In the genomic region with DNA sequence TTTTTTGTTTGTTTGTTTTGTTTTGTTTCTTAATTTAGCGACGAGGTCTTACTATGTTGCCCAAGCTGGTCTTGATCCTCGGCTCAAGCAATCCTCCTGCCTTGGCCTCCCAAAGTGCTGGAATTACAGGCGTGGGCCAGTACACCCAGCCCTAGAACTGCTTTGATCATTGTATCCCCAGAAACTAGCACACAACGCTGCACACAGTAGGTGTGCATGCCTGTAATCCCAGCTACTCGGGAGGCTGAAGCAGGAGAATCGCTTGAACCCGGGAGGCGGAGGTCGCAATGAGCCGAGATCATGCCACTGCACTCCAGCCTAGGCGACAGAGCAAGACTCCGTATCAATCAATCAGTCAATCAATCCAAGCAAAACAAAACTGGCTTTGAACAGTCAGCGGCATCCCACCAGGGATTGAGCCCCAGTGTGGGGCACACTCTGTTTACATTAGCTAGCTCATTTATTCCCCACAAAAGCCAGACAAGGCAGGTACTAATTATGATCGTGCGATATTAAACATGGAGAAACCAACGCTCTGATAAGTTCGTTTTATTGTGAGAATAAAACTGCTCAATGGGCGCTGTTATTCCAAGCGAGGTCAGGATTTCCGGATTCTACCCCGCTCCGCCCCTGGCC, we compare ENCODE assay signal across 9 cellular contexts. TPM values are rescaled to one million over a fixed set of nuclear protein-coding genes. Genes with fewer than 3 reads are reported as not detected.
DNase-seq lines count a peak whose midpoint lies in the region; ATAC-seq and TF ChIP-seq lines count a peak whose summit lies in the region.
"Had no signal": no experiment of that assay in that cellular context is flagged by ENCODE, and none has a peak within 500 bp of the region (broad histone marks: within the 10 kb centered on the region; RNA-seq: fewer than 3 reads in every experiment).

No MANE protein-coding gene starts in this region.

- no peaks in the 10 kb centered on the region for H3K9me3 ChIP-seq in DND-41 (ENCODE audit: insufficient read depth, low read length, severe bottlenecking)
- no peaks in the 10 kb centered on the region for H3K9me3 ChIP-seq in liver (ENCODE audit: control insufficient read depth in 4 of 4, low read length in 3 of 4)
- H3K9me3 ChIP-seq in upper lobe of left lung = no peaks in the 10 kb centered on the region

- peaks cover 26% of the 10 kb centered on the region for H3K36me3 ChIP-seq in DND-41 (ENCODE audit: insufficient read depth, low read length)
- peaks cover 0 to 3% (median 0%) of the 10 kb centered on the region in 4 donors for H3K36me3 ChIP-seq in liver (ENCODE audit: control insufficient read depth in 4 of 4, insufficient read depth in 3 of 4, low read depth in 1 of 4, low read length in 3 of 4)
- H3K36me3 ChIP-seq in upper lobe of left lung = peaks cover 0 to 16% (median 13%) of the 10 kb centered on the region in 4 donors

- ATAC-seq in DND-41 (ENCODE audit: insufficient read depth, low read depth) = peak; percentile 15; the same call in 2 of the 3 replicates
- peak; percentile 3 for ATAC-seq in HG02798 (IDR thresholded peaks at IDR 0.05; ENCODE audit: poor library complexity, unreplicated experiment)
- no peak for ATAC-seq in upper lobe of left lung (ENCODE audit: low FRiP score in 2 of 2)
- no peak for ATAC-seq in HG03469 (IDR thresholded peaks at IDR 0.05; ENCODE audit: unreplicated experiment)

- no peak for TF ChIP-seq RAD21 in liver (IDR thresholded peaks at IDR 0.05)

- H3K27me3 ChIP-seq in DND-41 (ENCODE audit: insufficient read depth, low read length, poor library complexity) (no peaks in the 10 kb centered on the region), liver (ENCODE audit: control insufficient read depth in 4 of 4, insufficient read depth in 4 of 4, low read length in 3 of 4) (no peaks in the 10 kb centered on the region), upper lobe of left lung (no peaks in the 10 kb centered on the region)

- TF ChIP-seq POLR2A in upper lobe of left lung (IDR thresholded peaks at IDR 0.05) = no peak

- no peak for TF ChIP-seq EP300 in upper lobe of left lung (IDR thresholded peaks at IDR 0.05)

- in situ Hi-C loops in G401 (cut with HindIII; ENCODE audit: low sequenced_read_pairs) = no loop called here

- H3K9ac ChIP-seq in DND-41 (ENCODE audit: low read depth, low read length) (peak overlapping the region; percentile 55), liver (ENCODE audit: low read depth in 1 of 2, low read length in 2 of 2) (peak overlapping the region; percentile 64 to 75)

- H3K79me2 ChIP-seq in DND-41 (ENCODE audit: insufficient read depth, low read length) = peaks cover 46% of the 10 kb centered on the region

- WGBS in liver = 38% methylated on average over 23 of the region's 23 CpGs
- 40 to 49% methylated on average over 16 to 21 of the region's 23 CpGs for WGBS in upper lobe of left lung, 2 donors

- H2AFZ ChIP-seq in DND-41 (ENCODE audit: low read depth, low read length) = peak overlapping the region; percentile 82

- H4K20me1 ChIP-seq in DND-41 (ENCODE audit: insufficient read depth, low read length) = peaks cover 28% of the 10 kb centered on the region

- peaks cover 26% of the 10 kb centered on the region for H3K4me1 ChIP-seq in DND-41 (ENCODE audit: insufficient read depth, low read length)
- peaks cover 13 to 35% (median 26%) of the 10 kb centered on the region in 4 donors for H3K4me1 ChIP-seq in liver (ENCODE audit: control insufficient read depth in 4 of 4, insufficient read depth in 4 of 4, low read length in 3 of 4)
- H3K4me1 ChIP-seq in upper lobe of left lung = peaks cover 13 to 32% (median 18%) of the 10 kb centered on the region in 4 donors

- DNase-seq in DND-41 (no peak), upper lobe of left lung (no peak), G401 (ENCODE audit: low spot score) (no peak), RKO (ENCODE audit: low spot score) (no peak)

- H3K27ac ChIP-seq in DND-41 (ENCODE audit: low read length) = peak overlapping the region; percentile 82
- H3K27ac ChIP-seq in angular gyrus (ENCODE audit: low read depth, low read length) = peak overlapping the region; percentile 88
- peak overlapping the region; percentile 70 to 82 for H3K27ac ChIP-seq in liver (ENCODE audit: low read depth in 1 of 2, low read length in 2 of 2)
- peak overlapping the region; percentile 80 to 94 (median 85) for H3K27ac ChIP-seq in upper lobe of left lung

- no peak for TF ChIP-seq CTCF in DND-41 (IDR thresholded peaks at IDR 0.05; ENCODE audit: borderline replicate concordance, extremely low read depth, low read length, poor library complexity, severe bottlenecking)
- no peak for TF ChIP-seq CTCF in liver (IDR thresholded peaks at IDR 0.05; ENCODE audit: low read depth, low read length, missing input control)
- TF ChIP-seq CTCF in upper lobe of left lung (IDR thresholded peaks at IDR 0.05) = no peak

- H3K4me3 ChIP-seq in DND-41 (ENCODE audit: low read depth in 1 of 2, low read length in 2 of 2) (peak overlapping the region; percentile 14 to 62; a peak in 3 of 4 replicates), liver (ENCODE audit: low read depth in 1 of 3, low read length in 3 of 3) (peak overlapping the region; percentile 55 to 79 (median 66)), upper lobe of left lung (peak overlapping the region in 3 of 4 donors; percentile 82 to 99 (median 97))

- peak overlapping the region; percentile 70 for H3K4me2 ChIP-seq in DND-41 (ENCODE audit: insufficient read depth, low read length)

TF ChIP-seq in liver, 16 proteins besides CTCF, POLR2A, EP300 and RAD21 (continues in another document):
- TF ChIP-seq, protein P1, sequence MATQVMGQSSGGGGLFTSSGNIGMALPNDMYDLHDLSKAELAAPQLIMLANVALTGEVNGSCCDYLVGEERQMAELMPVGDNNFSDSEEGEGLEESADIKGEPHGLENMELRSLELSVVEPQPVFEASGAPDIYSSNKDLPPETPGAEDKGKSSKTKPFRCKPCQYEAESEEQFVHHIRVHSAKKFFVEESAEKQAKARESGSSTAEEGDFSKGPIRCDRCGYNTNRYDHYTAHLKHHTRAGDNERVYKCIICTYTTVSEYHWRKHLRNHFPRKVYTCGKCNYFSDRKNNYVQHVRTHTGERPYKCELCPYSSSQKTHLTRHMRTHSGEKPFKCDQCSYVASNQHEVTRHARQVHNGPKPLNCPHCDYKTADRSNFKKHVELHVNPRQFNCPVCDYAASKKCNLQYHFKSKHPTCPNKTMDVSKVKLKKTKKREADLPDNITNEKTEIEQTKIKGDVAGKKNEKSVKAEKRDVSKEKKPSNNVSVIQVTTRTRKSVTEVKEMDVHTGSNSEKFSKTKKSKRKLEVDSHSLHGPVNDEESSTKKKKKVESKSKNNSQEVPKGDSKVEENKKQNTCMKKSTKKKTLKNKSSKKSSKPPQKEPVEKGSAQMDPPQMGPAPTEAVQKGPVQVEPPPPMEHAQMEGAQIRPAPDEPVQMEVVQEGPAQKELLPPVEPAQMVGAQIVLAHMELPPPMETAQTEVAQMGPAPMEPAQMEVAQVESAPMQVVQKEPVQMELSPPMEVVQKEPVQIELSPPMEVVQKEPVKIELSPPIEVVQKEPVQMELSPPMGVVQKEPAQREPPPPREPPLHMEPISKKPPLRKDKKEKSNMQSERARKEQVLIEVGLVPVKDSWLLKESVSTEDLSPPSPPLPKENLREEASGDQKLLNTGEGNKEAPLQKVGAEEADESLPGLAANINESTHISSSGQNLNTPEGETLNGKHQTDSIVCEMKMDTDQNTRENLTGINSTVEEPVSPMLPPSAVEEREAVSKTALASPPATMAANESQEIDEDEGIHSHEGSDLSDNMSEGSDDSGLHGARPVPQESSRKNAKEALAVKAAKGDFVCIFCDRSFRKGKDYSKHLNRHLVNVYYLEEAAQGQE (IDR thresholded peaks at IDR 0.05) = no peak
- TF ChIP-seq GABPA (IDR thresholded peaks at IDR 0.05 in 1 of 2, conservative IDR thresholded peaks at IDR 0.05 in 1 of 2) (no peak), HNF4A (conservative IDR thresholded peaks at IDR 0.05) (no peak), JUND (IDR thresholded peaks at IDR 0.05) (no peak), HNF4G (IDR thresholded peaks at IDR 0.05) (no peak), SP1 (IDR thresholded peaks at IDR 0.05) (no peak), NR2F2 (IDR thresholded peaks at IDR 0.05) (no peak), TAF1 (conservative IDR thresholded peaks at IDR 0.05) (no peak), YY1 (IDR thresholded peaks at IDR 0.05) (peak; percentile 60)
- TF ChIP-seq, protein P2, sequence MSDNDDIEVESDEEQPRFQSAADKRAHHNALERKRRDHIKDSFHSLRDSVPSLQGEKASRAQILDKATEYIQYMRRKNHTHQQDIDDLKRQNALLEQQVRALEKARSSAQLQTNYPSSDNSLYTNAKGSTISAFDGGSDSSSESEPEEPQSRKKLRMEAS (IDR thresholded peaks at IDR 0.05) = no peak
- TF ChIP-seq, protein P3, sequence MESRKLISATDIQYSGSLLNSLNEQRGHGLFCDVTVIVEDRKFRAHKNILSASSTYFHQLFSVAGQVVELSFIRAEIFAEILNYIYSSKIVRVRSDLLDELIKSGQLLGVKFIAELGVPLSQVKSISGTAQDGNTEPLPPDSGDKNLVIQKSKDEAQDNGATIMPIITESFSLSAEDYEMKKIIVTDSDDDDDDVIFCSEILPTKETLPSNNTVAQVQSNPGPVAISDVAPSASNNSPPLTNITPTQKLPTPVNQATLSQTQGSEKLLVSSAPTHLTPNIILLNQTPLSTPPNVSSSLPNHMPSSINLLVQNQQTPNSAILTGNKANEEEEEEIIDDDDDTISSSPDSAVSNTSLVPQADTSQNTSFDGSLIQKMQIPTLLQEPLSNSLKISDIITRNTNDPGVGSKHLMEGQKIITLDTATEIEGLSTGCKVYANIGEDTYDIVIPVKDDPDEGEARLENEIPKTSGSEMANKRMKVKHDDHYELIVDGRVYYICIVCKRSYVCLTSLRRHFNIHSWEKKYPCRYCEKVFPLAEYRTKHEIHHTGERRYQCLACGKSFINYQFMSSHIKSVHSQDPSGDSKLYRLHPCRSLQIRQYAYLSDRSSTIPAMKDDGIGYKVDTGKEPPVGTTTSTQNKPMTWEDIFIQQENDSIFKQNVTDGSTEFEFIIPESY (IDR thresholded peaks at IDR 0.05) = no peak

RNA-seq across cellular contexts. Expression of gene VPS4A, which starts 0.6 kb away (rescaled TPM):
- total RNA-seq in liver (10 to 100 TPM; 13.3 to 15.2 TPM), upper lobe of left lung (10 to 100 TPM; 27.8 to 48.6 (median 32.9) TPM)
- 10 to 100 TPM; 13.7 to 15.7 TPM for polyA plus RNA-seq in liver
- total RNA-seq in G401 (2014; rRNA removed; shearing (Covaris generic)) = 55.2 and 60.7 TPM in 2 replicates

RNA-seq across cellular contexts. Expression of gene PDF, which starts 19.8 kb away (rescaled TPM):
- total RNA-seq in liver = 10 to 100 TPM; 16.8 to 31.3 TPM
- 10 to 100 TPM; 22.2 to 24.0 TPM for polyA plus RNA-seq in liver
- 10 to 100 TPM in 5 of 6 donors, 1 to 10 TPM in 1; 6.9 to 22.0 (median 13.5) TPM for total RNA-seq in upper lobe of left lung
- 28.3 and 49.1 TPM in 2 replicates for total RNA-seq in G401 (2014; rRNA removed; shearing (Covaris generic))

RNA-seq across cellular contexts. Expression of gene COG8, which starts 28.8 kb away (rescaled TPM):
- total RNA-seq in liver (10 to 100 TPM; 28.8 to 37.4 TPM), upper lobe of left lung (10 to 100 TPM; 33.5 to 62.9 (median 37.0) TPM)
- polyA plus RNA-seq in liver = 10 to 100 TPM; 11.2 to 19.6 TPM
- total RNA-seq in G401 (2014; rRNA removed; shearing (Covaris generic)) = 71.6 and 77.0 TPM in 2 replicates

RNA-seq across cellular contexts. Expression of gene NIP7, which starts 29.0 kb away (rescaled TPM):
- total RNA-seq in liver (10 to 100 TPM; 11.7 to 14.0 TPM), upper lobe of left lung (10 to 100 TPM in 4 of 6 donors, 1 to 10 TPM in 2; 2.7 to 21.0 (median 14.1) TPM)
- 10 to 100 TPM in 1 of 2 donors, 1 to 10 TPM in 1; 7.4 to 10.5 TPM for polyA plus RNA-seq in liver
- total RNA-seq in G401 (2014; rRNA removed; shearing (Covaris generic)) = 33.0 and 35.3 TPM in 2 replicates

RNA-seq across cellular contexts. Expression of gene TMED6, which starts 41.0 kb away (rescaled TPM):
- total RNA-seq in liver (10 to 100 TPM; 10.6 to 46.2 TPM), upper lobe of left lung (1 to 10 TPM in 2 of 6 donors, under 1 TPM in 2, not detected in 2; 0.43 to 2.6 (median 1.1) TPM)
- polyA plus RNA-seq in liver = 10 to 100 TPM in 1 of 2 donors, under 1 TPM in 1; 0.18 to 11.4 TPM
- not detected in 2 replicates for total RNA-seq in G401 (2014; rRNA removed; shearing (Covaris generic))
- total RNA-seq: LHCN-M2 had no signal

Comparison
In these comparisons a context has a peak if more than half of its experiments do, and no peak if none do; other contexts are left out.
1. ATAC-seq: peak in DND-41 (single experiment) and HG02798 (single experiment); none in upper lobe of left lung (0 of 2) and HG03469 (single experiment).
2. H3K4me3 ChIP-seq: peak in every context shown above with its lines; median percentile 97 in upper lobe of left lung; 66 in liver; 38 in DND-41.
3. Peak in every context shown above with its lines, with median percentiles within 50 percentile points of each other: H3K27ac ChIP-seq.